Comparison of ENCODE assay signal across 1 cellular context in genomic region chr21:29302340-29302991, GRCh38.
TF ChIP-seq lines count a peak whose summit lies in the region.

No MANE protein-coding gene starts in this region.

TF ChIP-seq in HepG2, 621 proteins besides CTCF, POLR2A, EP300 and RAD21:
- TF ChIP-seq PRDM15 (CRISPR knock-in tag; IDR thresholded peaks at IDR 0.05) (no peak), ZBTB1 (CRISPR knock-in tag; IDR thresholded peaks at IDR 0.05; ENCODE audit: borderline replicate concordance) (no peak), FOXO4 (CRISPR knock-in tag; conservative IDR thresholded peaks at IDR 0.05) (0 out of 2 replicates have a peak, but pooled peaks have one; percentile 22), RFX5 (IDR thresholded peaks at IDR 0.05; ENCODE audit: low read depth, low read length) (0 out of 2 replicates have a peak, but pooled peaks have one; percentile 33), STAT6 (CRISPR knock-in tag; IDR thresholded peaks at IDR 0.05; ENCODE audit: borderline replicate concordance) (no peak), PPARG (CRISPR knock-in tag; conservative IDR thresholded peaks at IDR 0.05) (no peak), RXRB (CRISPR knock-in tag; IDR thresholded peaks at IDR 0.05; ENCODE audit: borderline replicate concordance) (no peak), ZNF660 (CRISPR knock-in tag; IDR thresholded peaks at IDR 0.05; ENCODE audit: borderline replicate concordance, low read depth) (no peak), HMGXB3 (CRISPR knock-in tag; IDR thresholded peaks at IDR 0.05; ENCODE audit: borderline replicate concordance) (no peak), RBFOX2 (IDR thresholded peaks at IDR 0.05; ENCODE audit: low read depth, low read length) (0 out of 2 replicates have a peak, but pooled peaks have one; percentile 17), ZNF781 (CRISPR knock-in tag; IDR thresholded peaks at IDR 0.05; ENCODE audit: borderline replicate concordance, not compliant biosample characterization) (no peak)
